13 cellular contexts compared by ENCODE assay signal in genomic region chrX:2635366-2635765, GRCh38.
"Had no signal": no experiment of that assay in that cellular context is flagged by ENCODE, and none has a peak within 500 bp of the region (broad histone marks: within the 10 kb centered on the region; RNA-seq: fewer than 3 reads in every experiment).

No MANE protein-coding gene starts in this region.

- H3K27me3 ChIP-seq: thyroid gland had no signal

- H3K4me3 ChIP-seq: coronary artery, lower lobe of right lung, thyroid gland had no signal

- H3K27ac ChIP-seq: coronary artery, lower lobe of right lung, thyroid gland, WERI-Rb-1 had no signal

- ATAC-seq: activated T-cell treated with anti-CD3 and anti-CD28 coated beads, Interleukin-2, amount 50 U/mL, for 72 hours; lower lobe of right lung; natural killer cell treated with Interleukin-12 subunit alpha and Interleukin-12 subunit beta and Interleukin-15 and Interleukin-18, amount 100 ng/mL, for 72 hours; stimulated activated naive B cell treated with anti-CD40 and anti-IgM and Interleukin-4, amounts not matched to agents 10 μg/mL and 1 μg/mL and 100 μg/mL, for 72 hours had no signal

- H3K9me3 ChIP-seq: thyroid gland had no signal

- DNase-seq: activated CD4-positive, alpha-beta T cell treated with anti-CD3 and anti-CD28 coated beads, Interleukin-2, amount 50 U/mL, for 4 hours; activated effector memory CD4-positive, alpha-beta T cell treated with anti-CD3 and anti-CD28 coated beads, Interleukin-2, amount 50 U/mL, for 16 hours; activated naive CD4-positive, alpha-beta T cell treated with anti-CD3 and anti-CD28 coated beads, Interleukin-2, amount 50 U/mL, for 16 hours; activated T-cell treated with anti-CD3 and anti-CD28 coated beads, Interleukin-2, amount 50 U/mL, for 72 hours; aorta; hippocampal formation; islet precursor cell; lower lobe of right lung; stimulated activated naive B cell treated with anti-CD40 and anti-IgM and Interleukin-4, amounts not matched to agents 10 μg/mL and 1 μg/mL and 100 μg/mL, for 72 hours; thyroid gland; WERI-Rb-1 had no signal

- H3K4me1 ChIP-seq: lower lobe of right lung, thyroid gland had no signal

- H3K36me3 ChIP-seq: thyroid gland had no signal
